Comparison of ENCODE assay signal across 11 cellular contexts in the genomic region with DNA sequence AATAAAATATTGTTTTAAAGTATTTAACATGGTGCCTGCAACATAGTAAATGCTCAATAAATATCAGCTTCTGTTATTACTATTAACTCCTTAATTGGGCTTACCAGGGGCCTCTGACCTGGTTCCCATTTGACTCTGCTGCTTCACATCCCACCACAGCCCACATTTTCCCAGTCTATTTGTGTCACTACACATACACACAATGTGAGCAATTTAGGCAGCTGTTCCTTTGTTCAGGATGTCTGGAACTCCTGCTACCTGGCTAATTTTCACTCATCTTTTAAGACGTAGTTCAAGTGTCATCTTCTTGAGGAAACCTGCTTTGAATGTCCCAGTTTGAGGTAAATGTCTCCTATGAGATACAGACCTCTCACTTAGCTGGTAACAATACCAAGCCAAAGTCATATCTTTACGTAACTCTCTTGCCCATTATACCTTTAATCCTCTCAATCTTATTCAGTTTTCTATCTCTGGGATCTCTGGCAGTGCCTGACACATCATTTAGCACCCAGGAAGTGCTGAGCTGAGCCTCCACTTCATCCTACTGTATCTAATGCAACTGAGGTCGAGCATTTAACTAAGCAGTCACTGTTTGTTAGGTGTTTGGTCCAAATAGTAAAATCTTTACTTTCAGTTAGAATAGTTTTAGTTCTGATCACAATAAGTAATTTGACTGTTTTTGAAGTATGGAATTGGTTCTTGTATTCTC. TPM values are rescaled to one million over a fixed set of nuclear protein-coding genes. Genes with fewer than 3 reads are reported as not detected.
DNase-seq lines count a peak whose midpoint lies in the region; ATAC-seq, FAIRE-seq and TF ChIP-seq lines count a peak whose summit lies in the region.
"Had no signal": no experiment of that assay in that cellular context is flagged by ENCODE, and none has a peak within 500 bp of the region (broad histone marks: within the 10 kb centered on the region; RNA-seq: fewer than 3 reads in every experiment).

No MANE protein-coding gene starts in this region.

- no peaks in the 10 kb centered on the region for H3K9me3 Mint-ChIP-seq in activated naive CD8-positive, alpha-beta T cell treated with anti-CD3 and anti-CD28 coated beads, Interleukin-2, amount 50 U/mL, for 24 hours

- CTCF ChIA-PET in HepG2 (lab: Yijun Ruan, JAX; ENCODE audit: low intra/inter-chr PET ratio, low total read pairs) = no interaction called here

- BruUV-seq in HepG2 (replicated peaks; lab: Mats Ljungman, UMichigan) = no TSS peak

- peaks cover 70% of the 10 kb centered on the region for H3K4me1 Mint-ChIP-seq in activated naive CD8-positive, alpha-beta T cell treated with anti-CD3 and anti-CD28 coated beads, Interleukin-2, amount 50 U/mL, for 24 hours

- POLR2A ChIA-PET in HepG2 (lab: Yijun Ruan, JAX) = interaction anchor here (0.9 to 2.0 kb wide), 3 partner anchors 14 to 351 kb away, joined by 3 to 8 read pairs (median 3); no protein-coding TSS in a partner anchor

- peak overlapping the region; percentile 88 for H3K9ac ChIP-seq in HepG2 (ENCODE audit: insufficient read depth, low read depth, low read length)
- no peak overlapping the region for H3K9ac ChIP-seq in muscle layer of colon (ENCODE audit: low read length)

- TF ChIP-seq EP300 in HepG2 (IDR thresholded peaks at IDR 0.05; ENCODE audit: low read depth in 2 of 2, low read length in 2 of 2) (no peak), HepG2 (CRISPR knock-in tag; IDR thresholded peaks at IDR 0.05; ENCODE audit: borderline replicate concordance) (no peak), upper lobe of left lung (IDR thresholded peaks at IDR 0.05) (no peak)

- peaks cover 52% of the 10 kb centered on the region for H3K36me3 Mint-ChIP-seq in activated naive CD8-positive, alpha-beta T cell treated with anti-CD3 and anti-CD28 coated beads, Interleukin-2, amount 50 U/mL, for 24 hours (ENCODE audit: low read depth)

- H3K4me3 ChIP-seq in HepG2 (replicated peaks in 1 of 3; ENCODE audit: insufficient read depth in 1 of 3, low read depth in 2 of 3, low read length in 3 of 3) = peak overlapping the region; percentile 96 to 100 (median 99)
- no peak overlapping the region for H3K4me3 ChIP-seq in right lobe of liver
- H3K4me3 ChIP-seq in muscle layer of colon (ENCODE audit: low read depth in 1 of 2, low read length in 2 of 2) = peak overlapping the region in 1 of 2 donors; percentile 15
- peak overlapping the region in 3 of 4 donors; percentile 10 to 93 (median 92) for H3K4me3 ChIP-seq in upper lobe of left lung

- peak overlapping the region; percentile 93 for H3K27ac Mint-ChIP-seq in activated naive CD8-positive, alpha-beta T cell treated with anti-CD3 and anti-CD28 coated beads, Interleukin-2, amount 50 U/mL, for 24 hours

- H3K27me3 ChIP-seq in HepG2 (ENCODE audit: control insufficient read depth in 1 of 2, insufficient read depth in 2 of 2, low read length in 2 of 2) (peaks cover 0 to 2% of the 10 kb centered on the region in 2 experiments; a peak in 1 of 5 replicates), right lobe of liver (no peaks in the 10 kb centered on the region), muscle layer of colon (ENCODE audit: control insufficient read depth in 1 of 2, insufficient read depth in 2 of 2, low read length in 2 of 2) (no peaks in the 10 kb centered on the region), upper lobe of left lung (no peaks in the 10 kb centered on the region)

- no peak overlapping the region for H2AFZ ChIP-seq in HepG2 (ENCODE audit: low read length)

- H3K27me3 Mint-ChIP-seq in activated naive CD8-positive, alpha-beta T cell treated with anti-CD3 and anti-CD28 coated beads, Interleukin-2, amount 50 U/mL, for 24 hours = no peaks in the 10 kb centered on the region

- H3K36me3 ChIP-seq in HepG2 (replicated peaks in 1 of 2; ENCODE audit: control insufficient read depth in 1 of 2, insufficient read depth in 2 of 2, low read length in 2 of 2) (peaks cover 7 to 43% of the 10 kb centered on the region in 2 experiments), right lobe of liver (no peaks in the 10 kb centered on the region), muscle layer of colon (ENCODE audit: insufficient read depth, low read length) (no peaks in the 10 kb centered on the region), upper lobe of left lung (no peaks in the 10 kb centered on the region)

- TF ChIP-seq RAD21 in HepG2 (CRISPR knock-in tag; IDR thresholded peaks at IDR 0.05) = no peak

- no peak for ATAC-seq in HepG2
- ATAC-seq in right lobe of liver = no peak
- no peak for ATAC-seq in activated naive CD8-positive, alpha-beta T cell treated with anti-CD3 and anti-CD28 coated beads, Interleukin-2, amount 50 U/mL, for 24 hours
- ATAC-seq in upper lobe of left lung (ENCODE audit: low FRiP score in 2 of 2) = no peak
- no peak for ATAC-seq in HG03280 (IDR thresholded peaks at IDR 0.05; ENCODE audit: unreplicated experiment)
- no peak for ATAC-seq in GM18907 (IDR thresholded peaks at IDR 0.05; ENCODE audit: unreplicated experiment)

- no peak for TF ChIP-seq POLR2A in HepG2 (IDR thresholded peaks at IDR 0.05; ENCODE audit: insufficient read depth in 1 of 2, low read depth in 2 of 2, low read length in 2 of 2)
- no peak for TF ChIP-seq POLR2A in right lobe of liver (IDR thresholded peaks at IDR 0.05)
- TF ChIP-seq POLR2A in upper lobe of left lung (IDR thresholded peaks at IDR 0.05) = no peak

- H3K4me2 ChIP-seq in HepG2 (ENCODE audit: low read depth, low read length) = peak overlapping the region; percentile 92

- peak overlapping the region; percentile 92 for H3K4me3 Mint-ChIP-seq in activated naive CD8-positive, alpha-beta T cell treated with anti-CD3 and anti-CD28 coated beads, Interleukin-2, amount 50 U/mL, for 24 hours

- H3K9me3 ChIP-seq in HepG2 (ENCODE audit: low read length) (no peaks in the 10 kb centered on the region), right lobe of liver (no peaks in the 10 kb centered on the region), muscle layer of colon (ENCODE audit: low read length) (no peaks in the 10 kb centered on the region), upper lobe of left lung (no peaks in the 10 kb centered on the region)

- FAIRE-seq in HepG2 (lab: Jason Lieb, UNC) = peak; percentile 68
- FAIRE-seq: islet of Langerhans had no signal

- intact Hi-C loops in HepG2 (cut with micrococcal nuclease; ENCODE audit: unreplicated experiment) = no loop called here
- intact Hi-C loops in right lobe of liver (cut with DNase I) = no loop called here

- in situ Hi-C loops in HepG2 (cut with HindIII; ENCODE audit: extremely low pct_ligation_motif_present, low pct_unique_long_range_greater_than_20kb) = no loop called here

- peaks cover 97% of the 10 kb centered on the region for H3K79me2 ChIP-seq in HepG2 (ENCODE audit: insufficient read depth, low read length)

- TF ChIP-seq CTCF in HepG2 (CRISPR knock-in tag; IDR thresholded peaks at IDR 0.05) (no peak), right lobe of liver (IDR thresholded peaks at IDR 0.05) (no peak), upper lobe of left lung (IDR thresholded peaks at IDR 0.05) (no peak)

- WGBS in HepG2 (ENCODE audit: low lambda C conversion rate) = 6% methylated on average over 3 of the region's 3 CpGs
- WGBS in right lobe of liver (ENCODE audit: insufficient coverage, low coverage, low lambda C conversion rate, missing lambda C conversion rate) = 55% methylated on average over 3 of the region's 3 CpGs
- 39 to 45% methylated on average over 3 of the region's 3 CpGs for WGBS in upper lobe of left lung, 2 donors

- DNase-seq in HepG2 (ENCODE audit: low spot score) (no peak), right lobe of liver (no peak), upper lobe of left lung (no peak), Ammon's horn (ENCODE audit: low spot score) (no peak)
- no peak for DNase-seq in activated naive CD8-positive, alpha-beta T cell treated with anti-CD3 and anti-CD28 coated beads, Interleukin-2, amount 50 U/mL, for 24 hours
- DNase-seq: caudate nucleus, NCI-H446 treated with DMSO at 0.1 percent for 48 hours had no signal

- peak overlapping the region; percentile 67 for H3K27ac ChIP-seq in HepG2 (ENCODE audit: extremely low read length, insufficient read depth, low read length)
- H3K27ac ChIP-seq in right lobe of liver = peak overlapping the region in 1 of 3 donors; percentile 0
- peak overlapping the region; percentile 35 for H3K27ac ChIP-seq in muscle layer of colon (ENCODE audit: low read depth, low read length)
- H3K27ac ChIP-seq in upper lobe of left lung = peak overlapping the region; percentile 46 to 99 (median 99)

- peaks cover 74% of the 10 kb centered on the region for H4K20me1 ChIP-seq in HepG2 (ENCODE audit: insufficient read depth, low read length)

- peaks cover 54% of the 10 kb centered on the region for H3K4me1 ChIP-seq in HepG2 (ENCODE audit: insufficient read depth, low read length)
- H3K4me1 ChIP-seq in right lobe of liver = peaks cover 0 to 38% (median 15%) of the 10 kb centered on the region in 4 donors
- peaks cover 60% of the 10 kb centered on the region for H3K4me1 ChIP-seq in muscle layer of colon (ENCODE audit: insufficient read depth, low read length)
- peaks cover 57 to 75% (median 61%) of the 10 kb centered on the region in 4 donors for H3K4me1 ChIP-seq in upper lobe of left lung

RNA-seq across cellular contexts. Expression of gene TGFBR2, which starts 4.5 kb away (rescaled TPM):
- 68.1 and 82.2 TPM in 2 replicates for total RNA-seq in HepG2 (2016; rRNA removed; fragmentation: Illumina TruSeq; extraction: Trizol)
- total RNA-seq in HepG2 (2016; cell fraction: cytosol; rRNA removed; fragmentation: Illumina TruSeq; extraction: Trizol; ENCODE audit: low read depth) = 25.9 and 27.4 TPM in 2 replicates
- 66.0 and 82.3 TPM in 2 replicates for total RNA-seq in HepG2 (2016; cell fraction: insoluble cytoplasmic fraction; rRNA removed; fragmentation: Illumina TruSeq; extraction: Trizol)
- total RNA-seq in HepG2 (2016; cell fraction: membrane; rRNA removed; fragmentation: Illumina TruSeq; extraction: Trizol) = 67.6 and 68.8 TPM in 2 replicates
- total RNA-seq in HepG2 (2016; cell fraction: nucleus; rRNA removed; fragmentation: Illumina TruSeq; extraction: Trizol) = 134 and 135 TPM in 2 replicates
- 187 and 204 TPM in 2 replicates for polyA plus RNA-seq in HepG2 (2011; rRNA removed)
- 141 and 194 TPM in 2 replicates for polyA plus RNA-seq in HepG2 (2011; cell fraction: cytosol; rRNA removed)
- 105 and 123 TPM in 2 replicates for polyA plus RNA-seq in HepG2 (2011; cell fraction: nucleus; rRNA removed)
- polyA plus RNA-seq in HepG2 (2012) = 125 and 162 TPM in 2 replicates
- 8.6 and 9.7 TPM in 2 replicates for polyA plus RNA-seq in HepG2 (2016; cell fraction: cytosol; fragmentation: Illumina TruSeq; extraction: Trizol; ENCODE audit: low read depth)
- 68.0 and 70.0 TPM in 2 replicates for polyA plus RNA-seq in HepG2 (2016; cell fraction: insoluble cytoplasmic fraction; fragmentation: Illumina TruSeq; extraction: Trizol; ENCODE audit: low read depth)
- 38.2 and 38.9 TPM in 2 replicates for polyA plus RNA-seq in HepG2 (2016; cell fraction: membrane; fragmentation: Illumina TruSeq; extraction: Trizol; ENCODE audit: low read depth)
- 134 and 138 TPM in 2 replicates for polyA plus RNA-seq in HepG2 (2016; cell fraction: nucleus; fragmentation: Illumina TruSeq; extraction: Trizol; ENCODE audit: insufficient read depth, low read depth)
- 24.1 and 399 TPM in 2 replicates for polyA minus RNA-seq in HepG2 (2011; rRNA and poly(A)+ RNA removed; ENCODE audit: low replicate concordance)
- 188 and 237 TPM in 2 replicates for polyA minus RNA-seq in HepG2 (2011; cell fraction: cytosol; rRNA and poly(A)+ RNA removed)
- 353 and 432 TPM in 2 replicates for polyA minus RNA-seq in HepG2 (2011; cell fraction: nucleus; rRNA and poly(A)+ RNA removed)
- 10 to 100 TPM; 24.9 to 52.6 (median 45.5) TPM for total RNA-seq in right lobe of liver
- total RNA-seq in upper lobe of left lung = 100 to 1,000 TPM in 5 of 6 donors, 10 to 100 TPM in 1; 82.8 to 385 (median 285) TPM

Comparison
In these comparisons a context has a peak if more than half of its experiments do, and no peak if none do; other contexts are left out.
1. H3K4me3 ChIP-seq: peak in HepG2 (3 of 3) and upper lobe of left lung (3 of 4); none in right lobe of liver (0 of 3).